ENCODE assay signal across 8 cellular contexts in the genomic region with DNA sequence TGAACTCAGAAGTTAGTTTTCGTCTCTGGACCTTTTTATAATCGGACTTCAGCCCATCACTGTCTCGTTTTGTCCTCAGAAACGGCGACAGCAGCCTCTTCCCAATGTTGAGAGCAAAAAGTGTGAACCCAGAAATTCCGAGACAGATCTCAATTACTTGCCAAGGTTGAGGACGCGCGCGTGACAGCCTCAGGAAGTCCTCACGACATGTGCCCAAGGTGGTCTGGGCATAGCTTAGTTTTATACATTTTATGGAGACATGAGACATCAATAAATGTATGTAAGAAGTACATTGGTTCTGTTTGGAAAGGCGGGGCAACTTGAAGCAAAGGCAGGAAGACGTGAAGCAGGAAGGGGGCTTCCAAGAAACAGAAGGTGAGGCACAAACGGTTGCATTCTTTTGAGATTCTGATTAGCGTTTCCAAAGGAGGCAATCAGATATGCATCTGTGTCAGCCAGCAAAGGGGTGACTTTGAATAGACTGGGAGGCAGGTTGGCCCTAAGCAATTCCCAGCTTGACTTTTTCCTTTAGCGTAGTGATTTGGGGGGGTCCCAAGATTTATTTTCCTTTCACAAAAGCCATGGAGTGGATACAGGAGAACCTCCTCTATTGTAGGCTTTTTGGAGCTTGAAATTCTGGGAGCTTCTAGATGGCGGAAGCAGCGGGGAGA. TPM values are rescaled to one million over a fixed set of nuclear protein-coding genes. Genes with fewer than 3 reads are reported as not detected.
DNase-seq lines count a peak whose midpoint lies in the region; ATAC-seq and FAIRE-seq lines count a peak whose summit lies in the region.

No MANE protein-coding gene starts in this region.

- peak; percentile 0 for ATAC-seq in Right ventricle myocardium inferior

- H3K4me3 ChIP-seq in mononuclear cell (ENCODE audit: low read length), result peak overlapping the region; percentile 65

- FAIRE-seq in GM19239 (lab: Jason Lieb, UNC), result no peak

- no peak for DNase-seq in Right ventricle myocardium inferior (ENCODE audit: missing footprints)
- no peak for DNase-seq in cardiac septum (ENCODE audit: low spot score)
- DNase-seq in MV-4-11 (lab: John Stamatoyannopoulos, UW), result peak; percentile 64
- peak; percentile 50 for DNase-seq in dermis blood vessel endothelial cell
- DNase-seq in islet precursor cell, result no peak
- no peak for DNase-seq in NOMO-1 (lab: John Stamatoyannopoulos, UW; ENCODE audit: unreplicated experiment in 2 of 2)
- no peak for DNase-seq in GM19239 (ENCODE audit: insufficient read length, low spot score)

- H3K4me1 ChIP-seq in mononuclear cell (ENCODE audit: insufficient read depth, low read length), result peaks cover 30% of the 10 kb centered on the region

- H3K9me3 ChIP-seq in mononuclear cell (ENCODE audit: low read depth, low read length), result no peaks in the 10 kb centered on the region

- no peaks in the 10 kb centered on the region for H3K27me3 ChIP-seq in mononuclear cell (ENCODE audit: insufficient read depth, low read length)

- intact Hi-C loops in Right ventricle myocardium inferior (cut with DNase I), result loop anchor here (1.0 kb wide), 2 partner anchors 23 to 36 kb away; a partner anchor contains a TSS
- intact Hi-C loops in cardiac septum (cut with DNase I), result loop anchor here (1.0 to 2.0 kb wide), 2 partner anchors 23 to 50 kb away; a partner anchor contains a TSS

RNA-seq across cellular contexts. Expression of a gene that starts 0.6 kb away (rescaled TPM):
- total RNA-seq in Right ventricle myocardium inferior (5.7 TPM), cardiac septum (13.7 TPM), dermis blood vessel endothelial cell (8.7 and 9.3 TPM in 2 replicates), mononuclear cell (6.0 TPM)

RNA-seq across cellular contexts. Expression of a gene that starts 8.9 kb away (rescaled TPM):
- total RNA-seq in Right ventricle myocardium inferior, result 73.8 TPM
- total RNA-seq in cardiac septum, result 49.8 TPM
- 18.6 and 21.3 TPM in 2 replicates for total RNA-seq in dermis blood vessel endothelial cell
- 5.7 TPM for total RNA-seq in mononuclear cell

RNA-seq across cellular contexts. Expression of a gene that starts 22.9 kb away (rescaled TPM):
- total RNA-seq in Right ventricle myocardium inferior (10.0 TPM), cardiac septum (11.4 TPM), dermis blood vessel endothelial cell (4.4 and 4.8 TPM in 2 replicates), mononuclear cell (10.5 TPM)

RNA-seq across cellular contexts. Expression of a gene that starts 36.3 kb away (rescaled TPM):
- total RNA-seq in Right ventricle myocardium inferior (12.2 TPM), cardiac septum (12.1 TPM), dermis blood vessel endothelial cell (10.6 and 10.9 TPM in 2 replicates), mononuclear cell (9.4 TPM)

RNA-seq across cellular contexts. Expression of a gene that starts 50.3 kb away (rescaled TPM):
- total RNA-seq in Right ventricle myocardium inferior (7.6 TPM), cardiac septum (6.7 TPM), dermis blood vessel endothelial cell (8.1 and 11.9 TPM in 2 replicates), mononuclear cell (2.6 TPM)

Comparison
In these comparisons a context has a peak if more than half of its experiments do, and no peak if none do; other contexts are left out.
1. DNase-seq: peak in MV-4-11 (single experiment) and dermis blood vessel endothelial cell (single experiment); none in Right ventricle myocardium inferior (single experiment), cardiac septum (single experiment), islet precursor cell (single experiment), NOMO-1 (0 of 2) and GM19239 (single experiment).